24 cellular contexts compared by ENCODE assay signal in genomic region chr20:59671661-59672471, GRCh38.
A peak's percentile ranks its signal among the peaks of the same experiment; 100 is the strongest.
DNase-seq lines count a peak whose midpoint lies in the region; ATAC-seq and TF ChIP-seq lines count a peak whose summit lies in the region.
"Had no signal": no experiment of that assay in that cellular context is flagged by ENCODE, and none has a peak within 500 bp of the region (broad histone marks: within the 10 kb centered on the region; RNA-seq: fewer than 3 reads in every experiment).

No MANE protein-coding gene starts in this region.

- no peak overlapping the region for H2BK120ac ChIP-seq in mesenchymal stem cell (ENCODE audit: low read depth, low read length)

- H3K27ac ChIP-seq in RWPE2 (ENCODE audit: poor library complexity, severe bottlenecking) (no peak overlapping the region), temporal lobe (ENCODE audit: low read depth, low read length) (peak overlapping the region; percentile 59), mesenchymal stem cell (ENCODE audit: low read length, poor library complexity, severe bottlenecking) (no peak overlapping the region)
- H3K27ac ChIP-seq: KMS-11, RWPE1 had no signal

- no peak for ATAC-seq in RWPE2 (ENCODE audit: low read depth)
- no peak for ATAC-seq in left lobe of liver

- no peak overlapping the region for H3K4me2 ChIP-seq in mesenchymal stem cell (ENCODE audit: low read length, poor library complexity, severe bottlenecking)
- H3K4me2 ChIP-seq: KMS-11 had no signal

- H3K4me3 ChIP-seq in RWPE2 (ENCODE audit: severe bottlenecking), result no peak overlapping the region
- no peak overlapping the region for H3K4me3 ChIP-seq in mesenchymal stem cell (ENCODE audit: insufficient read depth in 1 of 2, low read depth in 1 of 2, low read length in 2 of 2)
- H3K4me3 ChIP-seq: HAP-1 had no signal

- H3K9me3 ChIP-seq in RWPE2 (ENCODE audit: severe bottlenecking), result no peaks in the 10 kb centered on the region
- H3K9me3 ChIP-seq in mesenchymal stem cell (ENCODE audit: control insufficient read depth, low read length), result no peaks in the 10 kb centered on the region
- H3K9me3 ChIP-seq: HAP-1 had no signal

- peak; percentile 20 for DNase-seq in D341Med (ENCODE audit: low spot score)
- DNase-seq in RWPE2 (ENCODE audit: low spot score), result peak; percentile 78
- peak; percentile 22 for DNase-seq in left lobe of liver (ENCODE audit: low spot score)
- DNase-seq in NCI-H1092 treated with DMSO at 0.1 percent for 48 hours (lab: John Stamatoyannopoulos, UW), result no peak
- no peak for DNase-seq in glutamatergic neuron
- no peak for DNase-seq in mesenchymal stem cell
- DNase-seq: CD8-positive, alpha-beta memory T cell; DMS79 treated with DMSO at 0.1 percent for 48 hours; GF-D8; GOT3; HFFc6; MM.1S; NCI-H1417; NCI-H1694; NCI-H2029 treated with DMSO at 0.1 percent for 48 hours; NCI-H2227 treated with DMSO at 0.1 percent for 48 hours; NCI-H526 treated with DMSO at 0.1 percent for 48 hours; SHP77 treated with DMSO at 0.1 percent for 48 hours had no signal

- 65% methylated on average over 15 of the region's 16 CpGs for WGBS in mesenchymal stem cell

- H2AK5ac ChIP-seq in mesenchymal stem cell (ENCODE audit: low read length, severe bottlenecking), result no peak overlapping the region

- TF ChIP-seq CTCF in RWPE2 (IDR thresholded peaks at IDR 0.05; ENCODE audit: poor library complexity, severe bottlenecking) (no peak), glutamatergic neuron (IDR thresholded peaks at IDR 0.05; ENCODE audit: partially characterized antibody, unreplicated experiment) (no peak)

- H3K27me3 ChIP-seq in RWPE2 (ENCODE audit: insufficient read depth, poor library complexity, severe bottlenecking) (peaks cover 82% of the 10 kb centered on the region), mesenchymal stem cell (ENCODE audit: control insufficient read depth in 1 of 2, insufficient read depth in 1 of 2, low read length in 2 of 2) (peaks cover 0 to 15% of the 10 kb centered on the region in 2 experiments)

- H4K8ac ChIP-seq in mesenchymal stem cell (ENCODE audit: low read length), result no peak overlapping the region

- H3K4me1 ChIP-seq in RWPE2 (ENCODE audit: insufficient read depth, poor library complexity, severe bottlenecking), result no peaks in the 10 kb centered on the region
- no peaks in the 10 kb centered on the region for H3K4me1 ChIP-seq in mesenchymal stem cell (ENCODE audit: control insufficient read depth, insufficient read depth, low read depth, low read length)
- H3K4me1 ChIP-seq: HAP-1 had no signal

- H2AFZ ChIP-seq in mesenchymal stem cell (ENCODE audit: low read depth, low read length), result no peak overlapping the region

- no peak overlapping the region for H3K4me3 Mint-ChIP-seq in glutamatergic neuron (ENCODE audit: unreplicated experiment)
- H3K4me3 Mint-ChIP-seq: CD14-positive monocyte; CD8-positive, alpha-beta memory T cell; HFFc6; IgD-negative memory B cell had no signal

- H3K4ac ChIP-seq in mesenchymal stem cell (ENCODE audit: low read depth in 1 of 2, low read length in 2 of 2), result no peak overlapping the region

- H3K27ac Mint-ChIP-seq in glutamatergic neuron (ENCODE audit: unreplicated experiment), result no peak overlapping the region
- H3K27ac Mint-ChIP-seq: CD8-positive, alpha-beta memory T cell; HFFc6; IgD-negative memory B cell had no signal

- no peaks in the 10 kb centered on the region for H3K36me3 ChIP-seq in RWPE2 (ENCODE audit: low read depth)
- no peaks in the 10 kb centered on the region for H3K36me3 ChIP-seq in mesenchymal stem cell (ENCODE audit: control insufficient read depth in 1 of 2, insufficient read depth in 2 of 2, low read depth in 1 of 2, low read length in 2 of 2)
- H3K36me3 ChIP-seq: HAP-1 had no signal

- no peaks in the 10 kb centered on the region for H3K36me3 Mint-ChIP-seq in glutamatergic neuron (ENCODE audit: unreplicated experiment)
- H3K36me3 Mint-ChIP-seq: CD14-positive monocyte; CD8-positive, alpha-beta memory T cell; IgD-negative memory B cell had no signal

- peaks cover 6% of the 10 kb centered on the region for H3K9me3 Mint-ChIP-seq in glutamatergic neuron (ENCODE audit: unreplicated experiment)

- H3K27me3 Mint-ChIP-seq in glutamatergic neuron (ENCODE audit: unreplicated experiment), result peaks cover 6% of the 10 kb centered on the region

- no peak overlapping the region for H3K23ac ChIP-seq in mesenchymal stem cell (ENCODE audit: low read length in 2 of 2)

- peaks cover 12% of the 10 kb centered on the region for H3K4me1 Mint-ChIP-seq in glutamatergic neuron (ENCODE audit: low read depth, unreplicated experiment)
- H3K4me1 Mint-ChIP-seq: CD8-positive, alpha-beta memory T cell; IgD-negative memory B cell had no signal

- no peaks in the 10 kb centered on the region for H3K79me1 ChIP-seq in mesenchymal stem cell (replicated peaks; ENCODE audit: low read length, poor library complexity, severe bottlenecking)

- H2BK12ac ChIP-seq in mesenchymal stem cell (ENCODE audit: low read length in 2 of 2), result no peak overlapping the region

- H3K14ac ChIP-seq in mesenchymal stem cell (ENCODE audit: low read length in 2 of 2), result no peak overlapping the region

- H4K91ac ChIP-seq in mesenchymal stem cell (ENCODE audit: low read length), result no peak overlapping the region

- no peak overlapping the region for H3K9ac ChIP-seq in mesenchymal stem cell (ENCODE audit: low read length)
- H3K9ac ChIP-seq: KMS-11 had no signal

- H2BK15ac ChIP-seq in mesenchymal stem cell (ENCODE audit: low read depth, poor library complexity, severe bottlenecking), result no peak overlapping the region

- H2BK5ac ChIP-seq in mesenchymal stem cell (ENCODE audit: low read depth, low read length, poor library complexity, severe bottlenecking), result no peak overlapping the region

- no peak overlapping the region for H3K18ac ChIP-seq in mesenchymal stem cell (ENCODE audit: low read depth in 1 of 2, low read length in 2 of 2)

Comparison
In these comparisons a context has a peak if more than half of its experiments do, and no peak if none do; other contexts are left out.
1. DNase-seq: peak in D341Med (single experiment), RWPE2 (single experiment) and left lobe of liver (single experiment); none in NCI-H1092 treated with DMSO at 0.1 percent for 48 hours (single experiment), glutamatergic neuron (single experiment) and mesenchymal stem cell (single experiment).